In the genomic region with DNA sequence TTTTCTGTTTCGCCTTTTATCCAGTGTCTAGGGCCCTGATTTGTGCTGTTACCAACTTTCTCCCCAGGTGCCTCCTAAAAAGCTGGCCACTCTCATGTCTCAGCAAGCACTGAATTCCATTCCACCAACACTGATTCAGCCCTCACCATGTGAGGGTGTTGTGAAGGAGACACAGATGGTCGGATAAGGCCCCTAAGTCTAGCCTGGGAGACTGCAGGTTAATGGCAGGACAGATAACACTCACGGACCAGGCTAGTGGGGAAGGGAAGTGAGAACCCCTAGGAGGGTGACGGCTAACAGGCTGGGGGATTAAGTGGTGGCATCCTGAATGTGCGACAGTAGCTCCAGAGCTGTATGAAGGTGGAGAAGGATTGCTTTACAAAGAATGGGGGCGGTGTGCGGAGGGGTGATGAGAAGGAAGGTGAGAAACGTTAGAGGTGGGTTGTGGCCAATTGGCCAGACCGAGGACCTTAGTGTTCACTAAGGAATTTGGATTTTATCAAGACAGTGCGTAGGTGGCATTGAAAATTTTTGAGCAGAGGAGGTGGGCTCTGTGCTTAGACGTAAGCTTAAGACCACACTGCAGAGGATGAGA, we compare ENCODE assay signal across 16 cellular contexts. TPM values are rescaled to one million over a fixed set of nuclear protein-coding genes. Genes with fewer than 3 reads are reported as not detected.
DNase-seq lines count a peak whose midpoint lies in the region; TF ChIP-seq lines count a peak whose summit lies in the region.
"Had no signal": no experiment of that assay in that cellular context is flagged by ENCODE, and none has a peak within 500 bp of the region (broad histone marks: within the 10 kb centered on the region; RNA-seq: fewer than 3 reads in every experiment).

No MANE protein-coding gene starts in this region.

- peaks cover 46% of the 10 kb centered on the region for H3K79me2 ChIP-seq in mammary epithelial cell (ENCODE audit: insufficient read depth, low read length)

- H3K23ac ChIP-seq in mesenchymal stem cell (ENCODE audit: low read length in 2 of 2), result no peak overlapping the region
- no peak overlapping the region for H3K23ac ChIP-seq in neuronal stem cell (ENCODE audit: low read depth, low read length, poor library complexity)

- H4K91ac ChIP-seq in mesenchymal stem cell (ENCODE audit: low read length) (no peak overlapping the region), neuronal stem cell (ENCODE audit: low read depth, low read length, poor library complexity) (no peak overlapping the region)

- peaks cover 0 to 9% of the 10 kb centered on the region in 2 donors for H3K36me3 Mint-ChIP-seq in CD4-positive, alpha-beta memory T cell

- peak overlapping the region; percentile 70 for H2AK5ac ChIP-seq in mesenchymal stem cell (ENCODE audit: low read length, severe bottlenecking)
- H2AK5ac ChIP-seq in neuronal stem cell (ENCODE audit: low read depth, low read length), result no peak overlapping the region

- H4K8ac ChIP-seq in mesenchymal stem cell (ENCODE audit: low read length) (peak overlapping the region; percentile 31), neuronal stem cell (ENCODE audit: low read depth, low read length) (no peak overlapping the region)

- peak overlapping the region; percentile 20 for H2AFZ ChIP-seq in mammary epithelial cell (ENCODE audit: low read depth, low read length)
- H2AFZ ChIP-seq in mesenchymal stem cell (ENCODE audit: low read depth, low read length), result no peak overlapping the region
- H2AFZ ChIP-seq in neuronal stem cell (ENCODE audit: low read length), result no peak overlapping the region

- H3K27ac Mint-ChIP-seq in CD4-positive, alpha-beta memory T cell, result peak overlapping the region in 4 of 7 donors; percentile 6 to 57 (median 34)
- H3K27ac Mint-ChIP-seq: CD8-positive, alpha-beta T cell; stimulated activated naive CD8-positive, alpha-beta T cell treated with anti-CD3 and anti-CD28 coated beads, Interleukin-15, Interleukin-2, amounts not matched to agents 100 ng/mL and 50 ng/mL, for 24 hours had no signal

- no peak for DNase-seq in CD4-positive, alpha-beta memory T cell
- DNase-seq in NCI-H82 treated with DMSO at 0.1 percent for 48 hours (lab: John Stamatoyannopoulos, UW; ENCODE audit: unreplicated experiment), result peak; percentile 33
- DNase-seq in mammary epithelial cell, result peak; percentile 86
- DNase-seq in mesenchymal stem cell, result no peak
- no peak for DNase-seq in T1000 (lab: John Stamatoyannopoulos, UW)
- no peak for DNase-seq in neuronal stem cell (ENCODE audit: low spot score)
- DNase-seq in NCI-H2171 (lab: John Stamatoyannopoulos, UW), result no peak
- no peak for DNase-seq in Kasumi-1 (lab: John Stamatoyannopoulos, UW)
- DNase-seq: CD8-positive, alpha-beta T cell; central memory CD4-positive, alpha-beta T cell; effector memory CD4-positive, alpha-beta T cell; MV-4-11; NCI-H2081; NCI-H510A treated with DMSO at 0.1 percent for 48 hours had no signal

- no peak overlapping the region for H3K18ac ChIP-seq in mesenchymal stem cell (ENCODE audit: low read depth in 1 of 2, low read length in 2 of 2)
- no peak overlapping the region for H3K18ac ChIP-seq in neuronal stem cell (ENCODE audit: low read length)

- H2BK12ac ChIP-seq in mesenchymal stem cell (ENCODE audit: low read length in 2 of 2) (peak overlapping the region in 1 of 2 experiments; percentile 3), neuronal stem cell (ENCODE audit: low read length) (no peak overlapping the region)

- no peak overlapping the region for H2BK120ac ChIP-seq in mesenchymal stem cell (ENCODE audit: low read depth, low read length)
- no peak overlapping the region for H2BK120ac ChIP-seq in neuronal stem cell (ENCODE audit: low read depth, low read length)

- peaks cover 0 to 2% (median 0%) of the 10 kb centered on the region in 8 donors for H3K9me3 Mint-ChIP-seq in CD4-positive, alpha-beta memory T cell
- H3K9me3 Mint-ChIP-seq: CD8-positive, alpha-beta T cell; stimulated activated naive CD8-positive, alpha-beta T cell treated with anti-CD3 and anti-CD28 coated beads, Interleukin-15, Interleukin-2, amounts not matched to agents 100 ng/mL and 50 ng/mL, for 24 hours had no signal

- in situ Hi-C loops in mammary epithelial cell (cut with MboI; ENCODE audit: low sequenced_read_pairs in 2 of 2), result no loop called here

- H3K4me3 ChIP-seq in CD4-positive, alpha-beta memory T cell (ENCODE audit: low read length in 2 of 2), result no peak overlapping the region
- no peak overlapping the region for H3K4me3 ChIP-seq in mammary epithelial cell (replicated peaks in 1 of 3; ENCODE audit: insufficient read depth in 1 of 3, low read depth in 2 of 3, low read length in 3 of 3)
- H3K4me3 ChIP-seq in mesenchymal stem cell (ENCODE audit: insufficient read depth in 1 of 2, low read depth in 1 of 2, low read length in 2 of 2), result no peak overlapping the region
- H3K4me3 ChIP-seq in neuronal stem cell (ENCODE audit: low read length in 2 of 2), result no peak overlapping the region
- H3K4me3 ChIP-seq: SJSA1 had no signal

- CTCF ChIA-PET in CD4-positive, alpha-beta memory T cell (lab: Charles Lee; ENCODE audit: partially characterized antibody), result interaction anchor here (1.1 kb wide), 1 partner anchor 140 kb away, joined by 3 read pairs; no protein-coding TSS in a partner anchor
- CTCF ChIA-PET in mammary epithelial cell (lab: Charles Lee; ENCODE audit: low non-redundant PET), result no interaction called here

- H3K9ac ChIP-seq in mammary epithelial cell (ENCODE audit: insufficient read depth, low read length), result peak overlapping the region; percentile 52
- no peak overlapping the region for H3K9ac ChIP-seq in mesenchymal stem cell (ENCODE audit: low read length)
- no peak overlapping the region for H3K9ac ChIP-seq in neuronal stem cell (ENCODE audit: low read depth, low read length, poor library complexity)

- no peaks in the 10 kb centered on the region for H3K27me3 Mint-ChIP-seq in CD4-positive, alpha-beta memory T cell

- dilution Hi-C loops in mammary epithelial cell (cut with HindIII; ENCODE audit: low sequenced_read_pairs), result loop anchor here (5.0 kb wide), 1 partner anchor 82 kb away; no protein-coding TSS in a partner anchor

- H3K27ac ChIP-seq in CD4-positive, alpha-beta memory T cell (ENCODE audit: low read depth, low read length), result no peak overlapping the region
- peak overlapping the region; percentile 61 for H3K27ac ChIP-seq in mammary epithelial cell (ENCODE audit: insufficient read depth, low read depth, low read length)
- H3K27ac ChIP-seq in mesenchymal stem cell (ENCODE audit: low read length, poor library complexity, severe bottlenecking), result no peak overlapping the region
- H3K27ac ChIP-seq in neuronal stem cell (replicated peaks; ENCODE audit: low read length), result no peak overlapping the region
- H3K27ac ChIP-seq: SJSA1 had no signal

- 3% methylated on average over 11 of the region's 11 CpGs for WGBS in mammary epithelial cell (ENCODE audit: low coverage, missing lambda C conversion rate)
- WGBS in mesenchymal stem cell, result 70% methylated on average over 11 of the region's 11 CpGs
- 100% methylated on average over 3 of the region's 11 CpGs; no CpG with 5 or more reads in 1 of the 2 donors for WGBS in neuronal stem cell (ENCODE audit: extremely low coverage in 2 of 2, insufficient read length in 2 of 2, insufficient replicate concordance in 1 of 2), 2 donors

- no peaks in the 10 kb centered on the region for H3K27me3 ChIP-seq in CD4-positive, alpha-beta memory T cell (ENCODE audit: insufficient read depth, low read length)
- H3K27me3 ChIP-seq in mammary epithelial cell (ENCODE audit: insufficient read depth, low read length) (no peaks in the 10 kb centered on the region), mesenchymal stem cell (ENCODE audit: control insufficient read depth in 1 of 2, insufficient read depth in 1 of 2, low read length in 2 of 2) (no peaks in the 10 kb centered on the region), neuronal stem cell (ENCODE audit: control insufficient read depth in 3 of 3, insufficient read depth in 3 of 3, low read depth in 1 of 3, low read length in 3 of 3) (peaks cover 6 to 31% (median 10%) of the 10 kb centered on the region in 3 experiments)
- H3K27me3 ChIP-seq: SJSA1 had no signal

- TF ChIP-seq CTCF in mammary epithelial cell (conservative IDR thresholded peaks at IDR 0.05 in 1 of 2, IDR thresholded peaks at IDR 0.05 in 1 of 2; ENCODE audit: extremely low read depth in 1 of 2, insufficient read depth in 1 of 2, low read depth in 1 of 2, low read length in 2 of 2), result no peak

- H2BK15ac ChIP-seq in mesenchymal stem cell (ENCODE audit: low read depth, poor library complexity, severe bottlenecking) (no peak overlapping the region), neuronal stem cell (ENCODE audit: low read length) (no peak overlapping the region)

- peaks cover 4% of the 10 kb centered on the region for H4K20me1 ChIP-seq in mammary epithelial cell (ENCODE audit: insufficient read depth, low read length)

- peak overlapping the region in 4 of 8 donors; percentile 3 to 24 (median 14) for H3K4me3 Mint-ChIP-seq in CD4-positive, alpha-beta memory T cell
- H3K4me3 Mint-ChIP-seq: CD8-positive, alpha-beta T cell; stimulated activated naive CD8-positive, alpha-beta T cell treated with anti-CD3 and anti-CD28 coated beads, Interleukin-15, Interleukin-2, amounts not matched to agents 100 ng/mL and 50 ng/mL, for 24 hours had no signal

- peaks cover 17 to 32% (median 20%) of the 10 kb centered on the region in 4 donors for H3K4me1 Mint-ChIP-seq in CD4-positive, alpha-beta memory T cell

- H2BK5ac ChIP-seq in mesenchymal stem cell (ENCODE audit: low read depth, low read length, poor library complexity, severe bottlenecking), result no peak overlapping the region
- H2BK5ac ChIP-seq in neuronal stem cell (ENCODE audit: low read length), result no peak overlapping the region

- no TSS peak for BruUV-seq in mammary epithelial cell (replicated peaks; lab: Mats Ljungman, UMichigan)

- intact Hi-C loops in CD4-positive, alpha-beta memory T cell (cut with micrococcal nuclease), result no loop called here
- intact Hi-C loops in mammary epithelial cell (cut with micrococcal nuclease), result no loop called here

- H3K4ac ChIP-seq in mesenchymal stem cell (ENCODE audit: low read depth in 1 of 2, low read length in 2 of 2) (no peak overlapping the region), neuronal stem cell (ENCODE audit: low read length) (no peak overlapping the region)

- peak overlapping the region; percentile 48 for H3K4me2 ChIP-seq in mammary epithelial cell (ENCODE audit: insufficient read depth, low read depth, low read length)
- no peak overlapping the region for H3K4me2 ChIP-seq in mesenchymal stem cell (ENCODE audit: low read length, poor library complexity, severe bottlenecking)
- H3K4me2 ChIP-seq in neuronal stem cell (ENCODE audit: insufficient read depth, low read length, poor library complexity, severe bottlenecking), result no peak overlapping the region

- peaks cover 10% of the 10 kb centered on the region for H3K79me1 ChIP-seq in mesenchymal stem cell (replicated peaks; ENCODE audit: low read length, poor library complexity, severe bottlenecking)
- no peaks in the 10 kb centered on the region for H3K79me1 ChIP-seq in neuronal stem cell (ENCODE audit: low read depth, low read length)

- H3K14ac ChIP-seq in mesenchymal stem cell (ENCODE audit: low read length in 2 of 2), result no peak overlapping the region
- no peak overlapping the region for H3K14ac ChIP-seq in neuronal stem cell (ENCODE audit: low read length)

- peaks cover 16% of the 10 kb centered on the region for H3K4me1 ChIP-seq in CD4-positive, alpha-beta memory T cell (ENCODE audit: insufficient read depth, low read length)
- H3K4me1 ChIP-seq in mammary epithelial cell (ENCODE audit: insufficient read depth, low read length) (peaks cover 37% of the 10 kb centered on the region), mesenchymal stem cell (ENCODE audit: control insufficient read depth, insufficient read depth, low read depth, low read length) (peaks cover 21% of the 10 kb centered on the region), neuronal stem cell (ENCODE audit: control insufficient read depth in 2 of 2, insufficient read depth in 1 of 2, low read depth in 1 of 2, low read length in 2 of 2) (peaks cover 8 to 16% of the 10 kb centered on the region in 2 donors)

- no peaks in the 10 kb centered on the region for H3K36me3 ChIP-seq in CD4-positive, alpha-beta memory T cell (ENCODE audit: insufficient read depth, low read length)
- H3K36me3 ChIP-seq in mammary epithelial cell (ENCODE audit: insufficient read depth, low read length), result no peaks in the 10 kb centered on the region
- H3K36me3 ChIP-seq in mesenchymal stem cell (ENCODE audit: control insufficient read depth in 1 of 2, insufficient read depth in 2 of 2, low read depth in 1 of 2, low read length in 2 of 2), result peaks cover 0 to 2% of the 10 kb centered on the region in 2 experiments
- no peaks in the 10 kb centered on the region for H3K36me3 ChIP-seq in neuronal stem cell (replicated peaks in 1 of 2; ENCODE audit: control insufficient read depth in 2 of 2, insufficient read depth in 2 of 2, low read length in 2 of 2)

- H3K9me3 ChIP-seq in CD4-positive, alpha-beta memory T cell (ENCODE audit: control insufficient read depth in 1 of 2, low read length in 2 of 2), result no peaks in the 10 kb centered on the region
- no peaks in the 10 kb centered on the region for H3K9me3 ChIP-seq in mammary epithelial cell (replicated peaks; ENCODE audit: insufficient read depth, low read length)
- no peaks in the 10 kb centered on the region for H3K9me3 ChIP-seq in mesenchymal stem cell (ENCODE audit: control insufficient read depth, low read length)
- H3K9me3 ChIP-seq in neuronal stem cell (replicated peaks in 1 of 2; ENCODE audit: control insufficient read depth in 2 of 2, insufficient read depth in 1 of 2, low read depth in 1 of 2, low read length in 2 of 2), result no peaks in the 10 kb centered on the region
- H3K9me3 ChIP-seq: SJSA1 had no signal

- POLR2A ChIA-PET in CD4-positive, alpha-beta memory T cell (lab: Charles Lee; ENCODE audit: partially characterized antibody), result interaction anchor here (0.8 to 1.1 kb wide), 2 partner anchors 9 to 286 kb away, joined by 4 read pairs; a partner anchor contains a TSS

RNA-seq across cellular contexts. Expression of a gene that starts 3.8 kb away (rescaled TPM):
- total RNA-seq in CD4-positive, alpha-beta memory T cell, result 1 to 10 TPM; 3.5 to 3.8 TPM
- 10 to 100 TPM; 10.6 to 33.7 TPM for polyA plus RNA-seq in CD4-positive, alpha-beta memory T cell
- total RNA-seq in mammary epithelial cell, result 100 to 1,000 TPM in 1 of 2 donors, 10 to 100 TPM in 1; 18.0 to 107 TPM
- 66.7 TPM for polyA plus RNA-seq in mammary epithelial cell
- polyA minus RNA-seq in mammary epithelial cell, result 70.5 TPM
- 4.4 TPM for polyA plus RNA-seq in mesenchymal stem cell (2013, experiment 1 of 2)
- 4.4 TPM for polyA plus RNA-seq in mesenchymal stem cell (2013, experiment 2 of 2)
- 1.4 TPM for polyA plus RNA-seq in neuronal stem cell (2013, experiment 1 of 2)
- polyA plus RNA-seq in neuronal stem cell (2013, experiment 2 of 2), result 1.6 TPM

Comparison
In these comparisons a context has a peak if more than half of its experiments do, and no peak if none do; other contexts are left out.
1. DNase-seq: peak in NCI-H82 treated with DMSO at 0.1 percent for 48 hours (single experiment) and mammary epithelial cell (single experiment); none in CD4-positive, alpha-beta memory T cell (0 of 5), mesenchymal stem cell (single experiment), T1000 (single experiment), neuronal stem cell (single experiment), NCI-H2171 (single experiment) and Kasumi-1 (0 of 2).